11 cellular contexts compared by ENCODE assay signal in genomic region chr4:110988741-110989140, GRCh38.
DNase-seq lines count a peak whose midpoint lies in the region.
"Had no signal": no experiment of that assay in that cellular context is flagged by ENCODE, and none has a peak within 500 bp of the region (broad histone marks: within the 10 kb centered on the region; RNA-seq: fewer than 3 reads in every experiment).

No MANE protein-coding gene starts in this region.

- peak; percentile 24 for DNase-seq in NCI-H82 (lab: John Stamatoyannopoulos, UW)
- no peak for DNase-seq in NCI-H82 treated with DMSO at 0.1 percent for 48 hours (lab: John Stamatoyannopoulos, UW; ENCODE audit: unreplicated experiment)
- peak; percentile 64 for DNase-seq in left kidney (ENCODE audit: low read depth, low spot score)
- peak; percentile 12 for DNase-seq in retina
- no peak for DNase-seq in DMS53 (lab: John Stamatoyannopoulos, UW)
- DNase-seq in NCI-H446 (lab: John Stamatoyannopoulos, UW) = no peak
- no peak for DNase-seq in NCI-H2196 treated with DMSO at 0.1 percent for 48 hours (lab: John Stamatoyannopoulos, UW; ENCODE audit: unreplicated experiment)
- DNase-seq: CD8-positive, alpha-beta T cell; COR-L47; H7; IMR-90 had no signal

Comparison
In these comparisons a context has a peak if more than half of its experiments do, and no peak if none do; other contexts are left out.
1. DNase-seq: peak in NCI-H82 (single experiment), left kidney (single experiment) and retina (single experiment); none in NCI-H82 treated with DMSO at 0.1 percent for 48 hours (single experiment), DMS53 (single experiment), NCI-H446 (0 of 2) and NCI-H2196 treated with DMSO at 0.1 percent for 48 hours (single experiment).